Comparison of ENCODE assay signal across 21 cellular contexts in the genomic region with DNA sequence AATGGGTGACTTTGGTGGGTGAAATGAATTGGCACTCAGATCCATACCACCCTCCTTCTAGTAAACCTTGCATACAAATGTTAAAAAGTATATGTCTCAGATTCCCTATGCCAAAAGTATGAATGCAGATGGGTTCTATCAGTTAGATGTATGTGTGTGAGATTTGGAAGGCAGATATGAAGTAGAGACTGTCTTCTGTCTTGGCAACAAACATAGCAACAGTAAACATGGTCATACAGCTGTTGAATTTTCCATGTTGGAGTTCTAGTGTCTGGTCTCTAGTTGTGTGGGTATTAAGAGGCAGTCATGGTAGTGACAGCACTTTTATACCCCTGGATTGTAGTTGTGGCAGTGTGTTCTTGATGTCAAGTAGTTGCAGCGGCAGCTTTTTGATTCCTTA.
"Had no signal": no experiment of that assay in that cellular context is flagged by ENCODE, and none has a peak within 500 bp of the region (broad histone marks: within the 10 kb centered on the region; RNA-seq: fewer than 3 reads in every experiment).

No MANE protein-coding gene starts in this region.

- FAIRE-seq: RCC 7860 had no signal

- DNase-seq: IMR-90, Kasumi-1, MM.1S, NCI-H1092 treated with DMSO at 0.1 percent for 48 hours, NCI-H1436, NCI-H187, NCI-H2029, NCI-H2081 treated with DMSO at 0.1 percent for 48 hours, NCI-H2171, NCI-H226, NCI-H446, NCI-H510A, NCI-H524 treated with DMSO at 0.1 percent for 48 hours, NCI-H69, NCI-H774, Right ventricle myocardium superior, RPMI8226, SIG-M5, SK-N-SH had no signal

- H3K9ac ChIP-seq: KMS-11, SK-N-SH had no signal

- H3K27ac ChIP-seq: KMS-11 had no signal

- H3K4me2 ChIP-seq: KMS-11, SK-N-SH had no signal

- H3K9me3 ChIP-seq: SK-N-SH had no signal
